34 cellular contexts compared by ENCODE assay signal in the genomic region with DNA sequence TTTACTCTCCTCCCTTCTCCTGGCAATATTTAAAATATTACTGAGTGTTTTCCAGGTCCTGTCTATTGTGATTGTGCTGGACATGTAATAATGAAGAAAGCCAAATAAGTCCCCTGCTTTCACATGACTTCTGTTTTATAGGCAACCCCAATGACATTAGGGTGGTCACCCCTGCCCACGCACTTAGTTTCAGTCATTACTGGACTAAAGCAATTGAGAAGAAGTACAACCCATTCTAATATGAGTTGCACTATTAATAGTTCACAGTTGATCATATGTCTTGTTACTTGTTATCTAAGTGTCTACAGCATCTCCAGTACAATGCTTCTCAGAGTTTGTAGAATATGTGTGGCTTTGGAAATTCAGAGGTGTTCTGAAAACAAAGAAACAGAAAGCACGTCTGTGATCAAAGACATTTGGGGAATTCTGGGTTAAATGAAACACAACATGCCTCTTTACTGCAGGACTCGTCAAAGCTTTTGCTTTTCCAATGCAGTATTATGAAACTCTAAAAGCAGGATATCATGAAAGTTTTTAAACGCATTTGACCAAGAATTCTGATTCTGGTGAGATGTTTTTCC.
"Had no signal": no experiment of that assay in that cellular context is flagged by ENCODE, and none has a peak within 500 bp of the region (broad histone marks: within the 10 kb centered on the region; RNA-seq: fewer than 3 reads in every experiment).

No MANE protein-coding gene starts in this region.

- H3K4me3 ChIP-seq: adrenal gland, body of pancreas, colonic mucosa, esophagus squamous epithelium, heart right ventricle, left lung, lower lobe of right lung, right atrium auricular region, smooth muscle cell, upper lobe of left lung, vagina had no signal

- DNase-seq: activated CD4-positive, alpha-beta T cell treated with anti-CD3 and anti-CD28 coated beads for 48 hours; activated CD4-positive, alpha-beta T cell treated with anti-CD3 and anti-CD28 coated beads, Interleukin-2, amount 50 U/mL, for 48 hours; activated CD8-positive, alpha-beta memory T cell treated with anti-CD3 and anti-CD28 coated beads for 24 hours; activated effector memory CD4-positive, alpha-beta T cell treated with Interleukin-2 at 50 U/mL for 16 hours; activated naive CD4-positive, alpha-beta T cell treated with Interleukin-2 at 50 U/mL for 16 hours; activated naive CD8-positive, alpha-beta T cell treated with anti-CD3 and anti-CD28 coated beads for 36 hours; adrenal gland; aorta; body of pancreas; cerebellar nuclear complex; colonic mucosa; effector CD8-positive, alpha-beta T cell; esophagus squamous epithelium; foreskin melanocyte; heart right ventricle; left lung; lower lobe of right lung; mesenchymal stem cell; naive thymus-derived CD8-positive, alpha-beta T cell; nucleus accumbens; stimulated activated CD4-positive, alpha-beta T cell treated with anti-CD3 and anti-CD28 coated beads, Interleukin-1b, Interleukin-23, amount 100 ng/mL, for 48 hours; stimulated activated CD4-positive, alpha-beta T cell treated with anti-CD3 and anti-CD28 coated beads, Interleukin-4, amount 100 ng/mL, for 4 hours; stimulated activated CD8-positive, alpha-beta memory T cell treated with anti-CD3 and anti-CD28 coated beads, Interleukin-4, amount 100 ng/mL, for 48 hours; stimulated activated naive CD8-positive, alpha-beta T cell treated with anti-CD3 and anti-CD28 coated beads, Interleukin-15, amount 100 ng/mL, for 72 hours; substantia nigra; upper lobe of left lung; WERI-Rb-1 had no signal

- ATAC-seq: activated CD4-positive, CD25-positive, alpha-beta regulatory T cell treated with anti-CD3 and anti-CD28 coated beads, Interleukin-2, amount 50 U/mL, for 24 hours; body of pancreas; heart right ventricle; left lung; lower lobe of right lung; naive thymus-derived CD8-positive, alpha-beta T cell; stimulated activated memory B cell treated with anti-CD40 and anti-IgM and Interleukin-4, amounts not matched to agents 10 μg/mL and 1 μg/mL and 100 μg/mL, for 72 hours; stimulated activated naive CD8-positive, alpha-beta T cell treated with anti-CD3 and anti-CD28 coated beads, Interleukin-15, amount 100 ng/mL, for 72 hours had no signal

- H3K4me1 ChIP-seq: adrenal gland, body of pancreas, colonic mucosa, esophagus squamous epithelium, heart right ventricle, left lung, lower lobe of right lung, right atrium auricular region, upper lobe of left lung, vagina had no signal

- H3K27me3 ChIP-seq: adrenal gland, body of pancreas, colonic mucosa, esophagus squamous epithelium, left lung, right atrium auricular region, upper lobe of left lung, vagina had no signal

- H3K27ac ChIP-seq: adrenal gland, body of pancreas, colonic mucosa, epithelial cell of prostate, esophagus squamous epithelium, heart right ventricle, left lung, lower lobe of right lung, right atrium auricular region, upper lobe of left lung, vagina, WERI-Rb-1 had no signal

- H3K36me3 ChIP-seq: colonic mucosa, esophagus squamous epithelium, heart right ventricle, left lung, lower lobe of right lung, right atrium auricular region, upper lobe of left lung, vagina, WERI-Rb-1 had no signal

- H3K9me3 ChIP-seq: body of pancreas, colonic mucosa, vagina had no signal

- FAIRE-seq: endometrium had no signal

- H3K4me2 ChIP-seq: smooth muscle cell had no signal
